Comparison of ENCODE assay signal across 9 cellular contexts in the genomic region with DNA sequence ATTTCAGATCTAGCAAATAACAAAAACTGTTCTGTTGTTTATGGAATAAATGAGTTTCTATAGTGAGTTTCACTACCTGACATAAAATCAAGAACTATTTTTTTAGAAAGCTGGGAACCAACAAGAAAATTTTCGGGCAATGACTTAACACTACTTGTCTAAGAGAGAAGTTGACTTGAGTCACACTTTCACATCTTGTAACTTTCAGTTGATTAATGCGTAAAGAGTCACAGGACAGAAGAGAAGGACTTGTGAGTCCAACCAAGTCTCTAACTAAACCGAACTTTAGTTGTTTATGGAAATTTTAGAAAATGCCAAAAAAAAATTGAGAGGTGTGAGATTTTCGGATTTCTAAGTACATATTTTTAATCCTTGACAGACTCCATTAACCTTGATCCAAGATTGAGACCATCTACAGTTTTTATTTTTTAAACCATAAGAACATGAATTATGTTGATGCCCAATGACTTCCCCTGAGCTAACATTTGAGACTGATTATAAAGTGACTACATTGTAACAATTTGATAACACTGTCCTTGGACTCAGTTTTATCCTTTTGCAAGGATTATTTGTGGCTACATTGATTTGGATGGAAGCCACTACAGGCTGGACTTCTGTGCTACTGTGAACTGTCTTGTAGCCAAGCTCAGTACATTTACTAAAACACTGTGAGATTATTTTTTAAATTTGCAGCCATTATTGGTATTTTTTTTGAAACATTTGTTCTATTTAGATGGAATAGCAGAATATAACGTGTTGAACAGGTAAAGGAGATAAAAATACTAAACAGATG.
A peak's percentile ranks its signal among the peaks of the same experiment; 100 is the strongest.
DNase-seq lines count a peak whose midpoint lies in the region; ATAC-seq and TF ChIP-seq lines count a peak whose summit lies in the region.
"Had no signal": no experiment of that assay in that cellular context is flagged by ENCODE, and none has a peak within 500 bp of the region (broad histone marks: within the 10 kb centered on the region; RNA-seq: fewer than 3 reads in every experiment).

No MANE protein-coding gene starts in this region.

- H3K4me1 ChIP-seq in KMS-11 (ENCODE audit: low read depth, poor library complexity, severe bottlenecking) = peaks cover 100% of the 10 kb centered on the region
- peaks cover 0 to 57% of the 10 kb centered on the region in 2 donors for H3K4me1 ChIP-seq in left lung

- H4K20me1 ChIP-seq in KMS-11 (ENCODE audit: insufficient read depth) = no peaks in the 10 kb centered on the region

- intact Hi-C loops in left lung (cut with DNase I) (no loop called here), dorsolateral prefrontal cortex (cut with DNase I) (no loop called here)

- TF ChIP-seq CTCF in KMS-11 (conservative IDR thresholded peaks at IDR 0.05; ENCODE audit: low read depth, low read length) (no peak), left lung (IDR thresholded peaks at IDR 0.05) (no peak), dorsolateral prefrontal cortex (IDR thresholded peaks at IDR 0.05 in 54 of 56, conservative IDR thresholded peaks at IDR 0.05 in 2 of 56; ENCODE audit: low read depth in 1 of 56, partially characterized antibody in 56 of 56) (no peak)

- H3K9ac ChIP-seq in KMS-11 = peak overlapping the region; percentile 28

- H3K27me3 ChIP-seq in KMS-11 (ENCODE audit: insufficient read depth, low read depth) (no peaks in the 10 kb centered on the region), left lung (no peaks in the 10 kb centered on the region), dorsolateral prefrontal cortex (no peaks in the 10 kb centered on the region)

- peak overlapping the region; percentile 89 for H3K4me2 ChIP-seq in KMS-11

- H3K79me2 ChIP-seq in KMS-11 (ENCODE audit: insufficient read depth, low read depth) = peaks cover 96% of the 10 kb centered on the region

- peak overlapping the region; percentile 93 for H3K27ac ChIP-seq in KMS-11
- H3K27ac ChIP-seq in left lung = peak overlapping the region; percentile 44 to 53
- peak overlapping the region in 29 of 59 donors; percentile 0 to 93 (median 29) for H3K27ac ChIP-seq in dorsolateral prefrontal cortex

- DNase-seq in left lung = no peak
- DNase-seq in dedifferentiated amniotic fluid mesenchymal stem cell (ENCODE audit: extremely low spot score) = no peak
- no peak for DNase-seq in H4 (ENCODE audit: low spot score)
- DNase-seq in dorsolateral prefrontal cortex = no peak
- no peak for DNase-seq in epidermal melanocyte (ENCODE audit: insufficient read length, low spot score)

- no peaks in the 10 kb centered on the region for H3K36me3 ChIP-seq in KMS-11 (ENCODE audit: insufficient read depth)
- no peaks in the 10 kb centered on the region for H3K36me3 ChIP-seq in left lung
- H3K36me3 ChIP-seq: thoracic aorta had no signal

- no peaks in the 10 kb centered on the region for H3K9me3 ChIP-seq in left lung
- H3K9me3 ChIP-seq: thoracic aorta had no signal

- ATAC-seq in GM18519 (IDR thresholded peaks at IDR 0.05; ENCODE audit: low FRiP score, unreplicated experiment) (peak; percentile 75), GM21717 (IDR thresholded peaks at IDR 0.05; ENCODE audit: unreplicated experiment) (peak; percentile 62), left lung (peak; percentile 48)

- H2AFZ ChIP-seq in KMS-11 (ENCODE audit: low read depth) = no peak overlapping the region

- peak overlapping the region; percentile 14 for H3K4me3 ChIP-seq in KMS-11 (IDR thresholded peaks at IDR 0.05; ENCODE audit: insufficient read depth, low read depth, low read length)
- no peak overlapping the region for H3K4me3 ChIP-seq in left lung
- peak overlapping the region in 1 of 59 donors; percentile 33 for H3K4me3 ChIP-seq in dorsolateral prefrontal cortex
- H3K4me3 ChIP-seq: thoracic aorta had no signal
